1 cellular context compared by ENCODE assay signal in genomic region chr7:40659231-40659630, GRCh38.
TF ChIP-seq lines count a peak whose summit lies in the region.

No MANE protein-coding gene starts in this region.

TF ChIP-seq in IMR-90, 13 proteins besides CTCF, POLR2A, EP300 and RAD21:
- TF ChIP-seq, protein P1, sequence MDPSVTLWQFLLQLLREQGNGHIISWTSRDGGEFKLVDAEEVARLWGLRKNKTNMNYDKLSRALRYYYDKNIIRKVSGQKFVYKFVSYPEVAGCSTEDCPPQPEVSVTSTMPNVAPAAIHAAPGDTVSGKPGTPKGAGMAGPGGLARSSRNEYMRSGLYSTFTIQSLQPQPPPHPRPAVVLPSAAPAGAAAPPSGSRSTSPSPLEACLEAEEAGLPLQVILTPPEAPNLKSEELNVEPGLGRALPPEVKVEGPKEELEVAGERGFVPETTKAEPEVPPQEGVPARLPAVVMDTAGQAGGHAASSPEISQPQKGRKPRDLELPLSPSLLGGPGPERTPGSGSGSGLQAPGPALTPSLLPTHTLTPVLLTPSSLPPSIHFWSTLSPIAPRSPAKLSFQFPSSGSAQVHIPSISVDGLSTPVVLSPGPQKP (IDR thresholded peaks at IDR 0.05; ENCODE audit: borderline replicate concordance, low read depth, low read length), result no peak
- TF ChIP-seq NFE2L2 (IDR thresholded peaks at IDR 0.05; ENCODE audit: low read depth, low read length), result no peak
- TF ChIP-seq CEBPB (IDR thresholded peaks at IDR 0.05; ENCODE audit: low read depth, low read length), result no peak
- TF ChIP-seq MAFK (IDR thresholded peaks at IDR 0.05; ENCODE audit: low read depth, low read length), result no peak
